ENCODE assay signal across 8 cellular contexts in the genomic region with DNA sequence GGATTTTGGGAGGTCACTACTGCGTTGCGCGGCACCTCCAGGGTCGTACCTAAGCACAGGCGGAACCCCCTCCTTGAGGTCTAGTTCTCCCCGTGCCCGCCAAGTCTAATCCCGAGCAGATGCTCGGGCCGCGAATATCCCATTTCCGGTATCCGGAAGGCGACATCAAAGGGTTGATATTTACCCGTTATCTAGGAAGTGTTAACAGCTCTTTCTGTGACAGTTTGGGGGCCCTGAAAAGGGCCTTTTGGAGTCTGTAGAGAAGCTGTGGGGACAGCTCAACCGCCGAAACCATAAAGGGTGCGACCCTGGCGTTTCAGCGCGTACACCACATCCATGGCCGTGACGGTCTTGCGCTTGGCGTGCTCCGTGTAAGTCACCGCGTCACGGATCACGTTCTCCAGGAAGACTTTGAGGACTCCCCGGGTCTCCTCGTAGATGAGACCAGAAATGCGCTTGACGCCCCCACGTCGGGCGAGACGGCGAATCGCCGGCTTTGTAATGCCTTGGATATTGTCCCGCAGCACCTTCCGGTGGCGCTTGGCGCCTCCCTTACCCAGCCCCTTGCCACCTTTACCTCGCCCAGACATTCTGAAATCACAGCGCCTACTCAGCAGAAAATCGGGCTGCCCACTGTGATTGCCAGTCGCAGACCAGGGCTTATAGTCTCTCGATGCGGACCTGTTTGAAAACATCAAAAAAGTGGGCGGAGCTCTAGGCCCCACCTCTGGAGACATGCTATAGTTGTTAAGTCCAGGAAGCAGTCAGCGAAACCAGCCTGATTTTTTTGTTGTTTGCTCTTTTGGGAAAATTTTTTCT. TPM values are rescaled to one million over a fixed set of nuclear protein-coding genes. Genes with fewer than 3 reads are reported as not detected.
DNase-seq lines count a peak whose midpoint lies in the region; ATAC-seq and TF ChIP-seq lines count a peak whose summit lies in the region.

No MANE protein-coding gene starts in this region.

- H3K9ac ChIP-seq in neuronal stem cell (ENCODE audit: low read depth, low read length, poor library complexity) = peak overlapping the region; percentile 98
- H3K9ac ChIP-seq in subcutaneous abdominal adipose tissue (ENCODE audit: low read length in 5 of 5) = peak overlapping the region; percentile 79 to 93 (median 90)

- peak overlapping the region; percentile 21 for H2BK120ac ChIP-seq in neuronal stem cell (ENCODE audit: low read depth, low read length)

- H3K18ac ChIP-seq in neuronal stem cell (ENCODE audit: low read length) = peak overlapping the region; percentile 99

- no peak overlapping the region for H4K8ac ChIP-seq in neuronal stem cell (ENCODE audit: low read depth, low read length)

- peak; percentile 65 for ATAC-seq in gastroesophageal sphincter

- no peak overlapping the region for H3K14ac ChIP-seq in neuronal stem cell (ENCODE audit: low read length)

- peak overlapping the region; percentile 30 for H2AFZ ChIP-seq in neuronal stem cell (ENCODE audit: low read length)

- H3K27ac ChIP-seq in gastroesophageal sphincter (peak overlapping the region; percentile 90 to 98 (median 96)), neuronal stem cell (replicated peaks; ENCODE audit: low read length) (peak overlapping the region; percentile 83), subcutaneous abdominal adipose tissue (ENCODE audit: low read depth, low read length) (peak overlapping the region; percentile 95)

- H2AK5ac ChIP-seq in neuronal stem cell (ENCODE audit: low read depth, low read length) = peak overlapping the region; percentile 42

- DNase-seq in EH (ENCODE audit: low read depth) (peak; percentile 93), H7 (peak; percentile 75), M059J (ENCODE audit: low read depth) (peak; percentile 95), SIG-M5 (lab: John Stamatoyannopoulos, UW) (peak; percentile 53), neuronal stem cell (ENCODE audit: low spot score) (peak; percentile 76)
- peak; percentile 77 to 94 (median 84) for DNase-seq in activated naive CD4-positive, alpha-beta T cell (lab: John Stamatoyannopoulos, UW)

- H3K4me1 ChIP-seq in gastroesophageal sphincter = peaks cover 0 to 54% (median 3%) of the 10 kb centered on the region in 3 donors
- peaks cover 0 to 4% of the 10 kb centered on the region in 2 donors for H3K4me1 ChIP-seq in neuronal stem cell (ENCODE audit: control insufficient read depth in 2 of 2, insufficient read depth in 1 of 2, low read depth in 1 of 2, low read length in 2 of 2)
- peaks cover 0 to 46% (median 23%) of the 10 kb centered on the region in 5 donors for H3K4me1 ChIP-seq in subcutaneous abdominal adipose tissue (ENCODE audit: control insufficient read depth in 5 of 5, insufficient read depth in 5 of 5, low read length in 5 of 5)

- H3K36me3 ChIP-seq in H7 (replicated peaks; ENCODE audit: control insufficient read depth, insufficient read depth, low read length) (no peaks in the 10 kb centered on the region), gastroesophageal sphincter (peaks cover 0 to 5% of the 10 kb centered on the region in 2 donors), neuronal stem cell (replicated peaks in 1 of 2; ENCODE audit: control insufficient read depth in 2 of 2, insufficient read depth in 2 of 2, low read length in 2 of 2) (no peaks in the 10 kb centered on the region), subcutaneous abdominal adipose tissue (ENCODE audit: control insufficient read depth in 5 of 5, insufficient read depth in 5 of 5, low read length in 5 of 5) (no peaks in the 10 kb centered on the region)

- WGBS in gastroesophageal sphincter (ENCODE audit: low coverage in 1 of 2), 2 donors = 0 to 1% methylated on average over 3 to 25 of the region's 53 CpGs
- WGBS in neuronal stem cell (ENCODE audit: extremely low coverage in 2 of 2, insufficient read length in 2 of 2, insufficient replicate concordance in 1 of 2), 2 donors = no CpG with 5 or more reads among the region's 53 CpGs

- peak overlapping the region; percentile 92 for H2BK5ac ChIP-seq in neuronal stem cell (ENCODE audit: low read length)

- no peak overlapping the region for H4K91ac ChIP-seq in neuronal stem cell (ENCODE audit: low read depth, low read length, poor library complexity)

- H3K4me3 ChIP-seq in H7 (ENCODE audit: insufficient read depth, low read depth, low read length) (peak overlapping the region; percentile 90), gastroesophageal sphincter (peak overlapping the region; percentile 61 to 96), neuronal stem cell (ENCODE audit: low read length in 2 of 2) (peak overlapping the region; percentile 46 to 95), subcutaneous abdominal adipose tissue (ENCODE audit: low read depth in 1 of 5, low read length in 5 of 5) (peak overlapping the region; percentile 89 to 98 (median 96))

- no peak overlapping the region for H2BK12ac ChIP-seq in neuronal stem cell (ENCODE audit: low read length)

- H3K4ac ChIP-seq in neuronal stem cell (ENCODE audit: low read length) = peak overlapping the region; percentile 23

- H3K9me3 ChIP-seq in gastroesophageal sphincter = peaks cover 0 to 10% (median 0%) of the 10 kb centered on the region in 3 donors
- peaks cover 0 to 11% of the 10 kb centered on the region in 2 donors for H3K9me3 ChIP-seq in neuronal stem cell (replicated peaks in 1 of 2; ENCODE audit: control insufficient read depth in 2 of 2, insufficient read depth in 1 of 2, low read depth in 1 of 2, low read length in 2 of 2)
- peaks cover 0 to 7% (median 3%) of the 10 kb centered on the region in 5 donors for H3K9me3 ChIP-seq in subcutaneous abdominal adipose tissue (ENCODE audit: control insufficient read depth in 5 of 5, low read length in 5 of 5)

- peak in 1 of 4 experiments; percentile 13 for TF ChIP-seq CTCF in gastroesophageal sphincter (IDR thresholded peaks at IDR 0.05)

- peaks cover 6% of the 10 kb centered on the region for H3K79me1 ChIP-seq in neuronal stem cell (ENCODE audit: low read depth, low read length)

- no peaks in the 10 kb centered on the region for H3K27me3 ChIP-seq in H7 (ENCODE audit: control insufficient read depth, insufficient read depth, low read length)
- no peaks in the 10 kb centered on the region for H3K27me3 ChIP-seq in gastroesophageal sphincter
- peaks cover 0 to 9% (median 0%) of the 10 kb centered on the region in 3 experiments for H3K27me3 ChIP-seq in neuronal stem cell (ENCODE audit: control insufficient read depth in 3 of 3, insufficient read depth in 3 of 3, low read depth in 1 of 3, low read length in 3 of 3)
- no peaks in the 10 kb centered on the region for H3K27me3 ChIP-seq in subcutaneous abdominal adipose tissue (ENCODE audit: control insufficient read depth in 5 of 5, insufficient read depth in 4 of 5, low read length in 5 of 5)

- TF ChIP-seq EP300 in gastroesophageal sphincter (IDR thresholded peaks at IDR 0.05) = no peak

- H3K23ac ChIP-seq in neuronal stem cell (ENCODE audit: low read depth, low read length, poor library complexity) = peak overlapping the region; percentile 95

- peak overlapping the region; percentile 5 for H2BK15ac ChIP-seq in neuronal stem cell (ENCODE audit: low read length)

- H3K4me2 ChIP-seq in neuronal stem cell (ENCODE audit: insufficient read depth, low read length, poor library complexity, severe bottlenecking) = peak overlapping the region; percentile 97

- peak; percentile 95 to 97 for TF ChIP-seq POLR2A in gastroesophageal sphincter (IDR thresholded peaks at IDR 0.05)

RNA-seq across cellular contexts. Expression of a gene that starts 32.6 kb away (rescaled TPM):
- 31.7 and 33.8 TPM in 2 replicates for total RNA-seq in H7 (2014; rRNA removed; shearing (Covaris generic))
- 22.1 and 27.4 TPM in 2 replicates for total RNA-seq in M059J (2014; rRNA removed; shearing (Covaris generic))
- total RNA-seq in gastroesophageal sphincter = 10 to 100 TPM; 13.5 to 24.3 (median 21.1) TPM
- 108 TPM for polyA plus RNA-seq in neuronal stem cell (2013, experiment 1 of 2)
- polyA plus RNA-seq in neuronal stem cell (2013, experiment 2 of 2) = 110 TPM

RNA-seq across cellular contexts. Expression of a gene that starts 32.8 kb away (rescaled TPM):
- 1.7 and 3.0 TPM in 2 replicates for total RNA-seq in H7 (2014; rRNA removed; shearing (Covaris generic))
- total RNA-seq in M059J (2014; rRNA removed; shearing (Covaris generic)) = 0.69 and 2.0 TPM in 2 replicates
- 1 to 10 TPM in 2 of 4 donors, under 1 TPM in 2; 0.40 to 1.5 (median 1.0) TPM for total RNA-seq in gastroesophageal sphincter
- polyA plus RNA-seq in neuronal stem cell (2013, experiment 1 of 2) = 7.3 TPM
- 6.9 TPM for polyA plus RNA-seq in neuronal stem cell (2013, experiment 2 of 2)

RNA-seq across cellular contexts. Expression of a gene that starts 43.3 kb away (rescaled TPM):
- not detected in 2 replicates for total RNA-seq in H7 (2014; rRNA removed; shearing (Covaris generic))
- total RNA-seq in M059J (2014; rRNA removed; shearing (Covaris generic)) = not detected in 2 replicates
- under 1 TPM in 3 of 4 donors, not detected in 1; 0.13 to 0.57 (median 0.31) TPM for total RNA-seq in gastroesophageal sphincter
- not detected for polyA plus RNA-seq in neuronal stem cell (2013, experiment 1 of 2)
- not detected for polyA plus RNA-seq in neuronal stem cell (2013, experiment 2 of 2)

Comparison
In these comparisons a context has a peak if more than half of its experiments do, and no peak if none do; other contexts are left out.
1. Peak in every context shown above with its lines: DNase-seq, ATAC-seq, H3K4me3 ChIP-seq and H3K27ac ChIP-seq.